23 cellular contexts compared by ENCODE assay signal in genomic region chr6:12870033-12870432, GRCh38.
"Had no signal": no experiment of that assay in that cellular context is flagged by ENCODE, and none has a peak within 500 bp of the region (broad histone marks: within the 10 kb centered on the region; RNA-seq: fewer than 3 reads in every experiment).

No MANE protein-coding gene starts in this region.

- DNase-seq: activated B cell treated with CpG ODN at 0.5 μM for 24 hours; activated CD4-positive, alpha-beta T cell treated with anti-CD3 and anti-CD28 coated beads for 36 hours; activated CD8-positive, alpha-beta memory T cell treated with anti-CD3 and anti-CD28 coated beads, Interleukin-2, amount 10 ng/mL, durations not matched to agents 7 days and 5 days; activated CD8-positive, alpha-beta T cell treated with anti-CD3 and anti-CD28 coated beads, Interleukin-2, amount 10 ng/mL, durations not matched to agents 7 days and 5 days; activated naive CD4-positive, alpha-beta T cell treated with Interleukin-2 at 50 U/mL for 16 hours; activated T-cell treated with anti-CD3 and anti-CD28 coated beads for 4 hours; activated T-cell treated with anti-CD3 and anti-CD28 coated beads, Interleukin-2, amount 50 U/mL, for 72 hours; anterior cingulate cortex; dermis blood vessel endothelial cell; effector CD4-positive, alpha-beta T cell; foreskin keratinocyte; heart left ventricle; hypothalamus; immature natural killer cell; naive B cell; nephron progenitor cell; ovary; retina; stimulated activated CD4-positive, alpha-beta T cell treated with anti-CD3 and anti-CD28 coated beads, Interleukin-4, amount 100 ng/mL, for 24 hours; trophoblast cell had no signal

- H3K4me3 ChIP-seq: esophagus muscularis mucosa, heart left ventricle, ovary, skin epidermis, thoracic aorta had no signal

- H3K27ac ChIP-seq: esophagus muscularis mucosa, foreskin keratinocyte, heart left ventricle, ovary, skin epidermis, thoracic aorta had no signal

- H3K27me3 ChIP-seq: ovary had no signal

- H3K9me3 ChIP-seq: esophagus muscularis mucosa, heart left ventricle, ovary, thoracic aorta had no signal

- H3K36me3 ChIP-seq: esophagus muscularis mucosa, heart left ventricle, ovary, thoracic aorta had no signal
